In genomic region chr15:63240136-63240535, GRCh38 we compare ENCODE assay signal across 25 cellular contexts.
A peak's percentile ranks its signal among the peaks of the same experiment; 100 is the strongest.
DNase-seq lines count a peak whose midpoint lies in the region.
"Had no signal": no experiment of that assay in that cellular context is flagged by ENCODE, and none has a peak within 500 bp of the region (broad histone marks: within the 10 kb centered on the region; RNA-seq: fewer than 3 reads in every experiment).

No MANE protein-coding gene starts in this region.

- no peak overlapping the region for H3K4me3 Mint-ChIP-seq in activated naive CD4-positive, alpha-beta T cell treated with anti-CD3 and anti-CD28 coated beads, Interleukin-2, amount 50 U/mL, for 24 hours
- H3K4me3 Mint-ChIP-seq: activated T-helper 17 cell treated with anti-CD3 and anti-CD28 coated beads, Interleukin-2, amount 50 U/mL, for 72 hours had no signal

- peaks cover 87% of the 10 kb centered on the region for H3K4me1 Mint-ChIP-seq in activated naive CD4-positive, alpha-beta T cell treated with anti-CD3 and anti-CD28 coated beads, Interleukin-2, amount 50 U/mL, for 24 hours

- H3K9me3 Mint-ChIP-seq in activated naive CD4-positive, alpha-beta T cell treated with anti-CD3 and anti-CD28 coated beads, Interleukin-2, amount 50 U/mL, for 24 hours: peaks cover 5% of the 10 kb centered on the region
- H3K9me3 Mint-ChIP-seq: activated naive CD4-positive, alpha-beta T cell treated with anti-CD3 and anti-CD28 coated beads, Interleukin-2, amount 50 U/mL, for 72 hours; activated T-helper 17 cell treated with anti-CD3 and anti-CD28 coated beads, Interleukin-2, amount 50 U/mL, for 72 hours had no signal

- no peaks in the 10 kb centered on the region for H3K27me3 Mint-ChIP-seq in activated naive CD4-positive, alpha-beta T cell treated with anti-CD3 and anti-CD28 coated beads, Interleukin-2, amount 50 U/mL, for 24 hours
- H3K27me3 Mint-ChIP-seq: activated T-helper 17 cell treated with anti-CD3 and anti-CD28 coated beads, Interleukin-2, amount 50 U/mL, for 72 hours had no signal

- DNase-seq in activated naive CD4-positive, alpha-beta T cell (lab: John Stamatoyannopoulos, UW): no peak
- DNase-seq in NCI-H69 (lab: John Stamatoyannopoulos, UW) (peak; percentile 42), glomerular visceral epithelial cell (ENCODE audit: extremely low spot score) (peak; percentile 32), retina (no peak), NCI-H1105 treated with DMSO at 0.1 percent for 48 hours (lab: John Stamatoyannopoulos, UW) (no peak)
- no peak for DNase-seq in activated naive CD4-positive, alpha-beta T cell treated with Interleukin-2 at 50 U/mL for 16 hours
- DNase-seq: activated CD4-positive, alpha-beta T cell treated with anti-CD3 and anti-CD28 coated beads, Interleukin-2, amount 50 U/mL, for 48 hours; activated CD4-positive, CD25-positive, alpha-beta regulatory T cell; activated CD8-positive, alpha-beta memory T cell treated with anti-CD3 and anti-CD28 coated beads, Interleukin-2, amount 50 U/mL, for 4 hours; Caco-2; colonic mucosa; DMS53; effector CD8-positive, alpha-beta T cell; GDM1; Kasumi-1; mammary epithelial cell; NCI-H1417 treated with DMSO at 0.1 percent for 48 hours; NCI-H510A; PC-3; right cardiac atrium; stimulated activated CD8-positive, alpha-beta memory T cell treated with anti-CD3 and anti-CD28 coated beads, Interleukin-4, amount 100 ng/mL, for 48 hours; T-helper 1 cell had no signal

- H3K36me3 Mint-ChIP-seq in activated naive CD4-positive, alpha-beta T cell treated with anti-CD3 and anti-CD28 coated beads, Interleukin-2, amount 50 U/mL, for 24 hours: peaks cover 31% of the 10 kb centered on the region

- peak overlapping the region; percentile 94 for H3K27ac Mint-ChIP-seq in activated naive CD4-positive, alpha-beta T cell treated with anti-CD3 and anti-CD28 coated beads, Interleukin-2, amount 50 U/mL, for 24 hours
- H3K27ac Mint-ChIP-seq: activated T-helper 17 cell treated with anti-CD3 and anti-CD28 coated beads, Interleukin-2, amount 50 U/mL, for 72 hours had no signal

Comparison
In these comparisons a context has a peak if more than half of its experiments do, and no peak if none do; other contexts are left out.
1. DNase-seq: peak in NCI-H69 (single experiment) and glomerular visceral epithelial cell (single experiment); none in activated naive CD4-positive, alpha-beta T cell (0 of 4), retina (single experiment), NCI-H1105 treated with DMSO at 0.1 percent for 48 hours (single experiment) and activated naive CD4-positive, alpha-beta T cell treated with Interleukin-2 at 50 U/mL for 16 hours (single experiment).